25 cellular contexts compared by ENCODE assay signal in genomic region chr5:59732806-59733205, GRCh38.
"Had no signal": no experiment of that assay in that cellular context is flagged by ENCODE, and none has a peak within 500 bp of the region (broad histone marks: within the 10 kb centered on the region; RNA-seq: fewer than 3 reads in every experiment).

No MANE protein-coding gene starts in this region.

- H3K9me3 Mint-ChIP-seq: activated CD4-positive, alpha-beta T cell treated with anti-CD3 and anti-CD28 coated beads, Interleukin-2, amount 10 ng/mL, durations not matched to agents 24 days and 14 days; activated naive CD4-positive, alpha-beta T cell treated with anti-CD3 and anti-CD28 coated beads, Interleukin-2, amount 10 ng/mL, durations not matched to agents 7 days and 5 days; activated naive CD8-positive, alpha-beta T cell treated with anti-CD3 and anti-CD28 coated beads for 36 hours; activated T-cell treated with anti-CD3 and anti-CD28 coated beads, Interleukin-2, amount 50 U/mL, for 4 hours; activated T-helper 17 cell treated with anti-CD3 and anti-CD28 coated beads, Interleukin-2, amount 50 U/mL, for 72 hours; T-helper 1 cell treated with Interleukin-12 subunit alpha and Interleukin-12 subunit beta and Interleukin-4 antibody, amounts not matched to agents 30 μg/mL and 1 μg/mL, for 36 hours had no signal

- ATAC-seq: activated CD4-positive, CD25-positive, alpha-beta regulatory T cell treated with anti-CD3 and anti-CD28 coated beads, Interleukin-2, amount 50 U/mL, for 24 hours; activated CD8-positive, alpha-beta memory T cell treated with anti-CD3 and anti-CD28 coated beads, Interleukin-2, amount 10 ng/mL, durations not matched to agents 7 days and 5 days; activated T-cell treated with anti-CD3 and anti-CD28 coated beads, Interleukin-2, amount 50 U/mL, for 4 hours; activated T-helper 17 cell treated with anti-CD3 and anti-CD28 coated beads, Interleukin-2, amount 50 U/mL, for 72 hours had no signal

- H3K27ac Mint-ChIP-seq: activated CD4-positive, alpha-beta T cell treated with anti-CD3 and anti-CD28 coated beads, Interleukin-2, amount 10 ng/mL, durations not matched to agents 24 days and 14 days; activated CD8-positive, alpha-beta memory T cell treated with anti-CD3 and anti-CD28 coated beads, Interleukin-2, amount 10 ng/mL, durations not matched to agents 7 days and 5 days; activated naive CD4-positive, alpha-beta T cell treated with anti-CD3 and anti-CD28 coated beads, Interleukin-2, amount 10 ng/mL, durations not matched to agents 7 days and 5 days; activated naive CD8-positive, alpha-beta T cell treated with anti-CD3 and anti-CD28 coated beads for 36 hours; activated T-helper 17 cell treated with anti-CD3 and anti-CD28 coated beads, Interleukin-2, amount 50 U/mL, for 72 hours; T-helper 1 cell treated with Interleukin-12 subunit alpha and Interleukin-12 subunit beta and Interleukin-4 antibody, amounts not matched to agents 30 μg/mL and 1 μg/mL, for 36 hours had no signal

- H3K36me3 ChIP-seq: breast epithelium, Peyer's patch, SJCRH30 had no signal

- H3K36me3 Mint-ChIP-seq: activated CD8-positive, alpha-beta memory T cell treated with anti-CD3 and anti-CD28 coated beads, Interleukin-2, amount 10 ng/mL, durations not matched to agents 7 days and 5 days; activated naive CD4-positive, alpha-beta T cell treated with anti-CD3 and anti-CD28 coated beads, Interleukin-2, amount 10 ng/mL, durations not matched to agents 7 days and 5 days; activated naive CD8-positive, alpha-beta T cell treated with anti-CD3 and anti-CD28 coated beads for 36 hours had no signal

- H3K4me1 ChIP-seq: breast epithelium, Peyer's patch had no signal

- H3K27ac ChIP-seq: breast epithelium, Peyer's patch, RWPE1, SJCRH30 had no signal

- H3K27me3 ChIP-seq: breast epithelium, Peyer's patch, SJCRH30 had no signal

- H3K27me3 Mint-ChIP-seq: activated naive CD4-positive, alpha-beta T cell treated with anti-CD3 and anti-CD28 coated beads, Interleukin-2, amount 10 ng/mL, durations not matched to agents 7 days and 5 days; activated naive CD8-positive, alpha-beta T cell treated with anti-CD3 and anti-CD28 coated beads for 36 hours; activated T-helper 17 cell treated with anti-CD3 and anti-CD28 coated beads, Interleukin-2, amount 50 U/mL, for 72 hours had no signal

- H3K4me3 ChIP-seq: breast epithelium, Peyer's patch, SJCRH30 had no signal

- H3K4me1 Mint-ChIP-seq: activated CD4-positive, alpha-beta T cell treated with anti-CD3 and anti-CD28 coated beads, Interleukin-2, amount 10 ng/mL, durations not matched to agents 24 days and 14 days; activated CD8-positive, alpha-beta memory T cell treated with anti-CD3 and anti-CD28 coated beads, Interleukin-2, amount 10 ng/mL, durations not matched to agents 7 days and 5 days; activated naive CD4-positive, alpha-beta T cell treated with anti-CD3 and anti-CD28 coated beads, Interleukin-2, amount 10 ng/mL, durations not matched to agents 7 days and 5 days; activated naive CD8-positive, alpha-beta T cell treated with anti-CD3 and anti-CD28 coated beads for 36 hours; activated T-helper 17 cell treated with anti-CD3 and anti-CD28 coated beads, Interleukin-2, amount 50 U/mL, for 72 hours had no signal

- H3K9me3 ChIP-seq: breast epithelium, Peyer's patch, SJCRH30 had no signal

- DNase-seq: activated CD4-positive, alpha-beta T cell treated with anti-CD3 and anti-CD28 coated beads, Interleukin-2, amount 10 ng/mL, durations not matched to agents 24 days and 14 days; activated CD4-positive, alpha-beta T cell treated with anti-CD3 and anti-CD28 coated beads, Interleukin-2, amount 50 U/mL, for 48 hours; activated CD8-positive, alpha-beta memory T cell treated with anti-CD3 and anti-CD28 coated beads, Interleukin-2, amount 10 ng/mL, durations not matched to agents 7 days and 5 days; activated gamma-delta T cell; activated naive CD4-positive, alpha-beta T cell treated with anti-CD3 and anti-CD28 coated beads, Interleukin-2, amount 10 ng/mL, durations not matched to agents 7 days and 5 days; activated naive CD8-positive, alpha-beta T cell treated with anti-CD3 and anti-CD28 coated beads for 36 hours; activated T-cell treated with anti-CD3 and anti-CD28 coated beads, Interleukin-2, amount 50 U/mL, for 4 hours; anterior cingulate cortex; caudate nucleus; Kasumi-1; KBM-7; NCI-H1105 treated with DMSO at 0.1 percent for 48 hours; NCI-H1436 treated with DMSO at 0.1 percent for 48 hours; NCI-H187; NCI-H2081; NCI-H446; NCI-H524; Peyer's patch; Right ventricle myocardium superior; SJCRH30 had no signal

- H3K4me3 Mint-ChIP-seq: activated CD4-positive, alpha-beta T cell treated with anti-CD3 and anti-CD28 coated beads, Interleukin-2, amount 10 ng/mL, durations not matched to agents 24 days and 14 days; activated CD8-positive, alpha-beta memory T cell treated with anti-CD3 and anti-CD28 coated beads, Interleukin-2, amount 10 ng/mL, durations not matched to agents 7 days and 5 days; activated naive CD4-positive, alpha-beta T cell treated with anti-CD3 and anti-CD28 coated beads, Interleukin-2, amount 10 ng/mL, durations not matched to agents 7 days and 5 days; activated naive CD8-positive, alpha-beta T cell treated with anti-CD3 and anti-CD28 coated beads for 36 hours; activated T-cell treated with anti-CD3 and anti-CD28 coated beads, Interleukin-2, amount 50 U/mL, for 4 hours; activated T-helper 17 cell treated with anti-CD3 and anti-CD28 coated beads, Interleukin-2, amount 50 U/mL, for 72 hours; T-helper 1 cell treated with Interleukin-12 subunit alpha and Interleukin-12 subunit beta and Interleukin-4 antibody, amounts not matched to agents 30 μg/mL and 1 μg/mL, for 36 hours had no signal
